8 cellular contexts compared by ENCODE assay signal in genomic region chr17:38667099-38667786, GRCh38. TPM values are rescaled to one million over a fixed set of nuclear protein-coding genes. Genes with fewer than 3 reads are reported as not detected.
DNase-seq lines count a peak whose midpoint lies in the region; ATAC-seq lines count a peak whose summit lies in the region.

No MANE protein-coding gene starts in this region.

- H3K9me3 ChIP-seq in trophoblast cell (ENCODE audit: insufficient read depth, low read depth, low read length), result no peaks in the 10 kb centered on the region

- no peaks in the 10 kb centered on the region for H3K79me1 ChIP-seq in trophoblast cell (ENCODE audit: low read length)

- H4K91ac ChIP-seq in trophoblast cell (ENCODE audit: low read depth, low read length), result no peak overlapping the region

- no peak overlapping the region for H3K27ac ChIP-seq in trophoblast cell (ENCODE audit: low read depth, low read length)

- no CpG with 5 or more reads among the region's 7 CpGs for WGBS in trophoblast cell (ENCODE audit: extremely low coverage, insufficient coverage, insufficient read length)

- no peak overlapping the region for H2BK120ac ChIP-seq in trophoblast cell (ENCODE audit: insufficient read depth, low read length, poor library complexity)

- no peak overlapping the region for H3K4me2 ChIP-seq in trophoblast cell (ENCODE audit: low read length)

- no peak overlapping the region for H4K12ac ChIP-seq in trophoblast cell (ENCODE audit: low read depth, low read length)

- DNase-seq in Daoy (ENCODE audit: low read depth) (peak; percentile 65), M059J (ENCODE audit: low read depth) (peak; percentile 61), SHP77 (lab: John Stamatoyannopoulos, UW) (peak; percentile 66 to 67), glomerular endothelial cell (ENCODE audit: extremely low read depth, low read depth, low spot score) (peak; percentile 44), trophoblast cell (peak; percentile 70 to 88)
- DNase-seq in activated naive CD4-positive, alpha-beta T cell treated with anti-CD3 and anti-CD28 coated beads, Interleukin-2, amount 50 U/mL, for 16 hours, result peak; percentile 50

- H3K23ac ChIP-seq in trophoblast cell (ENCODE audit: low read length), result no peak overlapping the region

- H2BK5ac ChIP-seq in trophoblast cell (ENCODE audit: low read depth, low read length, poor library complexity), result no peak overlapping the region

- no peak overlapping the region for H2AFZ ChIP-seq in trophoblast cell (ENCODE audit: insufficient read depth, low read length, poor library complexity)

- no peaks in the 10 kb centered on the region for H3K36me3 ChIP-seq in trophoblast cell (ENCODE audit: control insufficient read depth in 1 of 2, insufficient read depth in 2 of 2, low read length in 2 of 2)

- no peak overlapping the region for H3K9ac ChIP-seq in trophoblast cell (ENCODE audit: low read length)

- H2BK12ac ChIP-seq in trophoblast cell (ENCODE audit: low read length), result no peak overlapping the region

- ATAC-seq in GM21529 (IDR thresholded peaks at IDR 0.05; ENCODE audit: unreplicated experiment) (no peak), HG02870 (IDR thresholded peaks at IDR 0.05; ENCODE audit: unreplicated experiment) (no peak)

- no peak overlapping the region for H4K8ac ChIP-seq in trophoblast cell (ENCODE audit: low read depth, low read length)

- no peaks in the 10 kb centered on the region for H3K4me1 ChIP-seq in trophoblast cell (ENCODE audit: control insufficient read depth in 1 of 2, insufficient read depth in 2 of 2, low read length in 2 of 2)

- no peak overlapping the region for H3K18ac ChIP-seq in trophoblast cell (ENCODE audit: low read length)

- no peak overlapping the region for H3K14ac ChIP-seq in trophoblast cell (ENCODE audit: low read length)

- H3K4me3 ChIP-seq in trophoblast cell (ENCODE audit: low read depth, low read length), result no peak overlapping the region

- no peak overlapping the region for H3K4ac ChIP-seq in trophoblast cell (ENCODE audit: low read depth, low read length)

- no peak overlapping the region for H2AK5ac ChIP-seq in trophoblast cell (ENCODE audit: low read length)

- H3K27me3 ChIP-seq in trophoblast cell (ENCODE audit: insufficient read depth, low read length), result peaks cover 34% of the 10 kb centered on the region

- H3K79me2 ChIP-seq in trophoblast cell (ENCODE audit: control insufficient read depth, insufficient read depth, low read length, poor library complexity), result no peaks in the 10 kb centered on the region

RNA-seq across cellular contexts. Expression of gene EPOP, which starts 7.5 kb away (rescaled TPM):
- 7.0 and 8.2 TPM in 2 replicates for total RNA-seq in Daoy (2014; rRNA removed; shearing (Covaris generic))
- total RNA-seq in M059J (2014; rRNA removed; shearing (Covaris generic)), result 1.8 and 4.7 TPM in 2 replicates
- 2.7 and 2.8 TPM in 2 replicates for total RNA-seq in glomerular endothelial cell
- polyA plus RNA-seq in trophoblast cell (2013), result 1.8 TPM in 2 replicates

RNA-seq across cellular contexts. Expression of gene MLLT6, which starts 37.8 kb away (rescaled TPM):
- total RNA-seq in Daoy (2014; rRNA removed; shearing (Covaris generic)), result 12.4 and 12.9 TPM in 2 replicates
- 9.7 and 17.0 TPM in 2 replicates for total RNA-seq in M059J (2014; rRNA removed; shearing (Covaris generic))
- total RNA-seq in glomerular endothelial cell, result 31.7 and 45.8 TPM in 2 replicates
- polyA plus RNA-seq in trophoblast cell (2013), result 15.3 and 16.2 TPM in 2 replicates
